Comparison of ENCODE assay signal across 17 cellular contexts in the genomic region with DNA sequence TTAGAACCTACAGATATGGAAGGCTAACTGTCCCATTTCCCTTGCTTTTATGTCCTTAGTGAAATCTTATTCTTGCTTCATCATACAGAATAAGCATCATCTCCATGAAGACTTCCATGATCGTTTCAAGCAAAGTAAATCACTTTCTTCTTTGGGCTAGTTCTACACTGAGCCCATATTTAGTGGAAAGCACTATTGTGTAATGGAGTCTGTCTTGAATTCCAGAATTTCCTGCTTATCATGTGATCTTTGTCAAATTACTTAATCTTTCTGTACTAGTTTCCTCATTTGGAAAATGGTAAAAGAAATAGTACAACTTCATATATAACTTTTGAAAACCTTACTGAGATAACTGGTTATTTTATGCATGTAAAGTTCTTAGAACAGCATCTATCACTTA. TPM values are rescaled to one million over a fixed set of nuclear protein-coding genes. Genes with fewer than 3 reads are reported as not detected.
A peak's percentile ranks its signal among the peaks of the same experiment; 100 is the strongest.
DNase-seq lines count a peak whose midpoint lies in the region; ATAC-seq and TF ChIP-seq lines count a peak whose summit lies in the region.
"Had no signal": no experiment of that assay in that cellular context is flagged by ENCODE, and none has a peak within 500 bp of the region (broad histone marks: within the 10 kb centered on the region; RNA-seq: fewer than 3 reads in every experiment).

No MANE protein-coding gene starts in this region.

- no peak for TF ChIP-seq CTCF in epithelial cell of esophagus (IDR thresholded peaks at IDR 0.05; ENCODE audit: insufficient read depth, low read depth, low read length, missing control alignments)

- H3K27ac Mint-ChIP-seq in activated CD4-positive, alpha-beta memory T cell treated with anti-CD3 and anti-CD28 coated beads, Interleukin-2, amount 10 ng/mL, durations not matched to agents 7 days and 5 days: no peak overlapping the region
- H3K27ac Mint-ChIP-seq: IgD-negative memory B cell had no signal

- H3K27me3 Mint-ChIP-seq in activated CD4-positive, alpha-beta memory T cell treated with anti-CD3 and anti-CD28 coated beads, Interleukin-2, amount 10 ng/mL, durations not matched to agents 7 days and 5 days: no peaks in the 10 kb centered on the region
- H3K27me3 Mint-ChIP-seq: CD4-positive, alpha-beta memory T cell; IgD-negative memory B cell had no signal

- H3K9me3 Mint-ChIP-seq in activated CD4-positive, alpha-beta memory T cell treated with anti-CD3 and anti-CD28 coated beads, Interleukin-2, amount 10 ng/mL, durations not matched to agents 7 days and 5 days: peaks cover 5% of the 10 kb centered on the region

- no peak for ATAC-seq in GM18909 (IDR thresholded peaks at IDR 0.05; ENCODE audit: poor library complexity, unreplicated experiment)
- ATAC-seq: A549, GM12878 had no signal

- H3K4me3 Mint-ChIP-seq in activated CD4-positive, alpha-beta memory T cell treated with anti-CD3 and anti-CD28 coated beads, Interleukin-2, amount 10 ng/mL, durations not matched to agents 7 days and 5 days: no peak overlapping the region
- H3K4me3 Mint-ChIP-seq: CD4-positive, alpha-beta memory T cell; IgD-negative memory B cell had no signal

- peaks cover 38% of the 10 kb centered on the region for H3K4me1 Mint-ChIP-seq in activated CD4-positive, alpha-beta memory T cell treated with anti-CD3 and anti-CD28 coated beads, Interleukin-2, amount 10 ng/mL, durations not matched to agents 7 days and 5 days

- no peak overlapping the region for H3K4me3 ChIP-seq in epithelial cell of esophagus (ENCODE audit: low read length)
- H3K4me3 ChIP-seq: A549, GM12878, GM23248 had no signal

- CTCF ChIA-PET in activated CD4-positive, alpha-beta memory T cell treated with anti-CD3 and anti-CD28 coated beads, Interleukin-2, amount 10 ng/mL, durations not matched to agents 7 days and 5 days (lab: Charles Lee): no interaction called here

- POLR2A ChIA-PET in activated CD4-positive, alpha-beta memory T cell treated with anti-CD3 and anti-CD28 coated beads, Interleukin-2, amount 10 ng/mL, durations not matched to agents 7 days and 5 days (lab: Charles Lee): no interaction called here

- peaks cover 79% of the 10 kb centered on the region for H3K36me3 Mint-ChIP-seq in activated CD4-positive, alpha-beta memory T cell treated with anti-CD3 and anti-CD28 coated beads, Interleukin-2, amount 10 ng/mL, durations not matched to agents 7 days and 5 days (ENCODE audit: low read depth)

- DNase-seq in CD1c-positive myeloid dendritic cell (ENCODE audit: extremely low spot score) (peak; percentile 17), amniotic epithelial cell (ENCODE audit: low read depth) (peak; percentile 18), epithelial cell of esophagus (ENCODE audit: low read depth) (peak; percentile 32), iris pigment epithelial cell (ENCODE audit: low read depth) (peak; percentile 34), UCSD-AML1 (lab: John Stamatoyannopoulos, UW; ENCODE audit: unreplicated experiment) (no peak), NCI-H446 (lab: John Stamatoyannopoulos, UW) (no peak)
- no peak for DNase-seq in activated CD4-positive, alpha-beta memory T cell treated with anti-CD3 and anti-CD28 coated beads, Interleukin-2, amount 10 ng/mL, durations not matched to agents 7 days and 5 days
- DNase-seq: AML-193; CD4-positive, alpha-beta memory T cell; DMS79 treated with DMSO at 0.1 percent for 48 hours; GF-D8; GM23248; HCEC 1CT had no signal

RNA-seq across cellular contexts. Expression of gene ANAPC10, which starts 7.6 kb away (rescaled TPM):
- 10 to 100 TPM; 22.4 to 28.4 TPM for total RNA-seq in activated CD4-positive, alpha-beta memory T cell treated with anti-CD3 and anti-CD28 coated beads, Interleukin-2, amount 10 ng/mL, durations not matched to agents 7 days and 5 days

RNA-seq across cellular contexts. Expression of gene ABCE1, which starts 7.7 kb away (rescaled TPM):
- total RNA-seq in activated CD4-positive, alpha-beta memory T cell treated with anti-CD3 and anti-CD28 coated beads, Interleukin-2, amount 10 ng/mL, durations not matched to agents 7 days and 5 days: 10 to 100 TPM; 60.6 to 63.3 TPM

Comparison
In these comparisons a context has a peak if more than half of its experiments do, and no peak if none do; other contexts are left out.
1. DNase-seq: peak in CD1c-positive myeloid dendritic cell (single experiment), amniotic epithelial cell (single experiment), epithelial cell of esophagus (single experiment) and iris pigment epithelial cell (single experiment); none in activated CD4-positive, alpha-beta memory T cell treated with anti-CD3 and anti-CD28 coated beads, Interleukin-2, amount 10 ng/mL, durations not matched to agents 7 days and 5 days (single experiment), UCSD-AML1 (single experiment) and NCI-H446 (0 of 2).